Comparison of ENCODE assay signal across 26 cellular contexts in the genomic region with DNA sequence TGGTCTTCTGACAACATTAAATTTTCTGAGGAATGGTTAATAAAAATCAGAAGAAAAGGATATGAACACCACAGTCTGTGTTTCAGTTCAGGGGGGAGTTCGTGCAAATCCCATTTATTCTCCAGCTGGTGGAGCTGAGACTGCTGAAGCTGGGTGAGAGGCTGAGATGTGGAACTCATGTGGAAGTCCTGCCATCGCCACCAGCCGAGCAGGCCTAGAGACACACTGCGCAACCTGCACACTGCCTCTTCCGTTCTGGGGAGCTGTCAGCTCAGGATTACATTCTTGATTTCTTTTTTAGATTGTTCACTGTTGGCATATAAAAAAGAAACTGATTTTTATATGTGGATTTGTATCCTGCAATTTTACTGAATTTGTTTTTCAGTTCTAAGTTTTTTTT.
"Had no signal": no experiment of that assay in that cellular context is flagged by ENCODE, and none has a peak within 500 bp of the region (broad histone marks: within the 10 kb centered on the region; RNA-seq: fewer than 3 reads in every experiment).

No MANE protein-coding gene starts in this region.

- H3K9me3 ChIP-seq: neutrophil, pancreas, prostate gland, right lobe of liver, sigmoid colon, stomach, thoracic aorta, thyroid gland, upper lobe of left lung had no signal

- H3K4me1 ChIP-seq: neural progenitor cell, pancreas, prostate gland, sigmoid colon, stomach, thyroid gland, tibial nerve, upper lobe of left lung had no signal

- H3K4me2 ChIP-seq: neural progenitor cell had no signal

- ATAC-seq: naive thymus-derived CD4-positive, alpha-beta T cell; natural killer cell; pancreas; right cardiac atrium; stimulated activated effector memory CD8-positive, alpha-beta T cell treated with anti-CD3 and anti-CD28 coated beads, Interleukin-12 subunit alpha, Interleukin-12 subunit beta, amount 100 ng/mL, for 72 hours; stimulated activated naive B cell treated with anti-CD40 and anti-IgM and Interleukin-4, amounts not matched to agents 10 μg/mL and 1 μg/mL and 100 μg/mL, for 72 hours had no signal

- DNase-seq: naive thymus-derived CD4-positive, alpha-beta T cell; natural killer cell; nucleus accumbens; pancreas; retina; right cardiac atrium; right lobe of liver; sigmoid colon; small intestine; stimulated activated CD4-positive, alpha-beta T cell treated with anti-CD3 and anti-CD28 coated beads, Interleukin-15, amount 100 ng/mL, for 24 hours; stimulated activated CD4-positive, alpha-beta T cell treated with anti-CD3 and anti-CD28 coated beads, Interleukin-2, amount 100 ng/mL, for 24 hours; stimulated activated CD4-positive, alpha-beta T cell treated with anti-CD3 and anti-CD28 coated beads, Interleukin-2, amount 100 ng/mL, for 48 hours; stimulated activated CD4-positive, alpha-beta T cell treated with anti-CD3 and anti-CD28 coated beads, Interleukin-4, amount 100 ng/mL, for 24 hours; stimulated activated naive B cell treated with anti-CD40 and anti-IgM and Interleukin-4, amounts not matched to agents 10 μg/mL and 1 μg/mL and 100 μg/mL, for 72 hours; stimulated activated naive CD4-positive, alpha-beta T cell treated with Interleukin-2 at 50 U/mL for 16 hours; stomach; thyroid gland; trophoblast cell; upper lobe of left lung had no signal

- FAIRE-seq: pancreas, small intestine, urothelium cell line had no signal

- H3K36me3 ChIP-seq: neural progenitor cell, neutrophil, pancreas, prostate gland, right lobe of liver, sigmoid colon, stomach, thoracic aorta, thyroid gland, tibial nerve, upper lobe of left lung had no signal

- H3K4me3 ChIP-seq: neural progenitor cell, pancreas, prostate gland, right lobe of liver, sigmoid colon, stomach, thoracic aorta, thyroid gland, tibial nerve, upper lobe of left lung had no signal

- H2AFZ ChIP-seq: neural progenitor cell had no signal

- H3K9ac ChIP-seq: neural progenitor cell had no signal

- H3K27me3 ChIP-seq: neural progenitor cell, neutrophil, pancreas, right lobe of liver, sigmoid colon, stomach, thyroid gland, tibial nerve, upper lobe of left lung had no signal

- H3K27ac ChIP-seq: neural progenitor cell, neutrophil, pancreas, prostate gland, sigmoid colon, stomach, thoracic aorta, thyroid gland, tibial nerve, upper lobe of left lung had no signal
